In genomic region chr15:78808550-78808949, GRCh38 we compare ENCODE assay signal across 8 cellular contexts. TPM values are rescaled to one million over a fixed set of nuclear protein-coding genes. Genes with fewer than 3 reads are reported as not detected.
A peak's percentile ranks its signal among the peaks of the same experiment; 100 is the strongest.
DNase-seq lines count a peak whose midpoint lies in the region; ATAC-seq, FAIRE-seq and TF ChIP-seq lines count a peak whose summit lies in the region.

No MANE protein-coding gene starts in this region.

- H3K4me1 ChIP-seq in small intestine (ENCODE audit: control insufficient read depth in 2 of 2, insufficient read depth in 1 of 2, low read depth in 1 of 2, low read length in 1 of 2) (no peaks in the 10 kb centered on the region), stomach (peaks cover 18 to 29% (median 20%) of the 10 kb centered on the region in 4 donors)

- no peak overlapping the region for H3K4me3 ChIP-seq in small intestine (ENCODE audit: low read depth in 1 of 2, low read length in 2 of 2)
- H3K4me3 ChIP-seq in stomach, result no peak overlapping the region

- TF ChIP-seq CTCF in GM12874 (IDR thresholded peaks at IDR 0.05; ENCODE audit: insufficient read depth, low read depth, low read length) (peak; percentile 75), stomach (IDR thresholded peaks at IDR 0.05) (peak in 3 of 7 experiments; percentile 8 to 16 (median 9))

- DNase-seq in AG08396 (ENCODE audit: low spot score) (peak; percentile 56), RCC 7860 (ENCODE audit: low spot score) (peak; percentile 44), small intestine (peak; percentile 54), stomach (no peak), NCI-H1105 (lab: John Stamatoyannopoulos, UW) (no peak)

- no peak for TF ChIP-seq POLR2A in stomach (IDR thresholded peaks at IDR 0.05)

- peaks cover 5 to 11% of the 10 kb centered on the region in 2 donors for H3K27me3 ChIP-seq in small intestine (ENCODE audit: control insufficient read depth in 2 of 2, insufficient read depth in 2 of 2, low read length in 2 of 2)
- H3K27me3 ChIP-seq in stomach, result peaks cover 0 to 31% (median 20%) of the 10 kb centered on the region in 3 donors

- no peak for TF ChIP-seq EP300 in stomach (IDR thresholded peaks at IDR 0.05)

- H3K9me3 ChIP-seq in small intestine (ENCODE audit: control insufficient read depth, low read depth) (no peaks in the 10 kb centered on the region), stomach (no peaks in the 10 kb centered on the region)

- no peak overlapping the region for H3K27ac ChIP-seq in small intestine (ENCODE audit: low read depth in 1 of 2, low read length in 1 of 2)
- H3K27ac ChIP-seq in stomach, result no peak overlapping the region

- intact Hi-C loops in stomach (cut with DNase I; ENCODE audit: low total_unique reads), result no loop called here

- WGBS in small intestine, 3 donors, result 43 to 50% (median 44%) methylated on average over 2 of the region's 2 CpGs
- 48 to 76% (median 67%) methylated on average over 2 of the region's 2 CpGs for WGBS in stomach, 5 donors

- no peak for FAIRE-seq in RCC 7860 (lab: Jason Lieb, UNC)
- FAIRE-seq in small intestine (lab: Jason Lieb, UNC), result no peak

- H3K36me3 ChIP-seq in small intestine (ENCODE audit: control insufficient read depth in 2 of 2, insufficient read depth in 2 of 2, low read length in 2 of 2) (no peaks in the 10 kb centered on the region), stomach (no peaks in the 10 kb centered on the region)

- ATAC-seq in esophagus mucosa, result peak; percentile 56
- no peak for ATAC-seq in GM21576 (IDR thresholded peaks at IDR 0.05; ENCODE audit: unreplicated experiment)

RNA-seq across cellular contexts. Expression of gene ADAMTS7, which starts 2.7 kb away (rescaled TPM):
- total RNA-seq in esophagus mucosa (0.48 TPM), stomach (100 to 1,000 TPM in 1 of 5 donors, 1 to 10 TPM in 4; 1.7 to 102 (median 4.0) TPM)
- polyA plus RNA-seq in small intestine (under 1 TPM in 2 of 3 donors, not detected in 1; 0.27 to 0.84 TPM), stomach (1 to 10 TPM in 1 of 3 donors, under 1 TPM in 2; 0.31 to 1.7 (median 0.65) TPM)

Comparison
In these comparisons a context has a peak if more than half of its experiments do, and no peak if none do; other contexts are left out.
1. DNase-seq: peak in AG08396 (single experiment), RCC 7860 (single experiment) and small intestine (single experiment); none in stomach (single experiment) and NCI-H1105 (single experiment).